In genomic region chr7:133059263-133059662, GRCh38 we compare ENCODE assay signal across 20 cellular contexts.
"Had no signal": no experiment of that assay in that cellular context is flagged by ENCODE, and none has a peak within 500 bp of the region (broad histone marks: within the 10 kb centered on the region; RNA-seq: fewer than 3 reads in every experiment).

No MANE protein-coding gene starts in this region.

- DNase-seq: activated CD4-positive, alpha-beta T cell treated with anti-CD3 and anti-CD28 coated beads, Interleukin-2, amount 50 U/mL, for 1 hour; activated CD4-positive, CD25-positive, alpha-beta regulatory T cell treated with anti-CD3 and anti-CD28 coated beads, Interleukin-2, amount 50 U/mL, for 72 hours; activated CD8-positive, alpha-beta memory T cell treated with anti-CD3 and anti-CD28 coated beads for 24 hours; activated gamma-delta T cell treated with Interleukin-2 at 50 U/mL for 16 hours; adrenal gland; cerebellar nuclear complex; cortex of kidney; effector CD4-positive, alpha-beta T cell; heart left ventricle; kidney; left lung; mammary epithelial cell; occipital lobe; stimulated activated naive CD8-positive, alpha-beta T cell treated with anti-CD3 and anti-CD28 coated beads, Interleukin-15, Interleukin-2, amounts not matched to agents 100 U/mL and 50 U/mL, for 24 hours; substantia nigra; T-helper 9 cell; tibial artery had no signal

- H3K4me3 ChIP-seq: adrenal gland, gastroesophageal sphincter, heart left ventricle, left lung, tibial artery had no signal

- H3K27me3 ChIP-seq: adrenal gland, gastroesophageal sphincter, heart left ventricle, left lung, tibial artery had no signal

- H3K36me3 ChIP-seq: adrenal gland, gastroesophageal sphincter, heart left ventricle, left lung, tibial artery had no signal

- ATAC-seq: activated naive CD4-positive, alpha-beta T cell treated with anti-CD3 and anti-CD28 coated beads, Interleukin-2, amount 50 U/mL, for 72 hours; esophagus mucosa; gastroesophageal sphincter; heart left ventricle; left lung; stimulated activated naive CD8-positive, alpha-beta T cell treated with anti-CD3 and anti-CD28 coated beads, Interleukin-15, Interleukin-2, amounts not matched to agents 100 U/mL and 50 U/mL, for 24 hours had no signal

- H3K27ac ChIP-seq: adrenal gland, gastroesophageal sphincter, heart left ventricle, left lung, tibial artery had no signal

- H3K9me3 ChIP-seq: adrenal gland, gastroesophageal sphincter, heart left ventricle, left lung, tibial artery had no signal
